23 cellular contexts compared by ENCODE assay signal in genomic region chr12:76462668-76463224, GRCh38.
DNase-seq lines count a peak whose midpoint lies in the region; ATAC-seq lines count a peak whose summit lies in the region.
"Had no signal": no experiment of that assay in that cellular context is flagged by ENCODE, and none has a peak within 500 bp of the region (broad histone marks: within the 10 kb centered on the region; RNA-seq: fewer than 3 reads in every experiment).

No MANE protein-coding gene starts in this region.

- peak overlapping the region in 7 of 8 donors; percentile 7 to 76 (median 31) for H3K27ac Mint-ChIP-seq in CD8-positive, alpha-beta memory T cell
- H3K27ac Mint-ChIP-seq: activated CD8-positive, alpha-beta T cell treated with anti-CD3 and anti-CD28 coated beads for 36 hours; GM23338; neural progenitor cell; WTC11 had no signal

- no peaks in the 10 kb centered on the region for H3K36me3 ChIP-seq in CD8-positive, alpha-beta memory T cell (ENCODE audit: insufficient read depth, low read length)
- H3K36me3 ChIP-seq: neural progenitor cell, prostate gland had no signal

- ATAC-seq in GM18870 (IDR thresholded peaks at IDR 0.05; ENCODE audit: unreplicated experiment) (peak; percentile 42), HG03039 (IDR thresholded peaks at IDR 0.05; ENCODE audit: unreplicated experiment) (peak; percentile 71), GM19397 (IDR thresholded peaks at IDR 0.05; ENCODE audit: unreplicated experiment) (no peak)
- ATAC-seq: activated CD8-positive, alpha-beta T cell treated with anti-CD3 and anti-CD28 coated beads for 36 hours; GM23338; WTC11 had no signal

- CTCF ChIA-PET in CD8-positive, alpha-beta memory T cell (lab: Charles Lee) = no interaction called here

- no peak overlapping the region for H3K4me3 ChIP-seq in CD8-positive, alpha-beta memory T cell (ENCODE audit: low read length)
- H3K4me3 ChIP-seq: GM23338, neural progenitor cell, prostate gland had no signal

- POLR2A ChIA-PET in CD8-positive, alpha-beta memory T cell (lab: Charles Lee) = no interaction called here

- H3K27me3 ChIP-seq in CD8-positive, alpha-beta memory T cell (ENCODE audit: insufficient read depth, low read length, poor library complexity, severe bottlenecking) = no peaks in the 10 kb centered on the region
- H3K27me3 ChIP-seq: neural progenitor cell had no signal

- H3K9me3 ChIP-seq in CD8-positive, alpha-beta memory T cell (ENCODE audit: low read length) = no peaks in the 10 kb centered on the region
- H3K9me3 ChIP-seq: prostate gland had no signal

- no peaks in the 10 kb centered on the region for H3K9me3 Mint-ChIP-seq in CD8-positive, alpha-beta memory T cell
- H3K9me3 Mint-ChIP-seq: activated CD8-positive, alpha-beta T cell treated with anti-CD3 and anti-CD28 coated beads for 36 hours; GM23338; neural progenitor cell; WTC11 had no signal

- H3K36me3 Mint-ChIP-seq in CD8-positive, alpha-beta memory T cell = peaks cover 0 to 9% (median 4%) of the 10 kb centered on the region in 3 donors
- H3K36me3 Mint-ChIP-seq: neural progenitor cell, WTC11 had no signal

- no peak for DNase-seq in CD8-positive, alpha-beta memory T cell
- DNase-seq in fibroblast of peridontal ligament (ENCODE audit: extremely low read depth) (peak; percentile 49), iPS-NIHi11 (ENCODE audit: low spot score) (no peak)
- no peak for DNase-seq in stimulated activated CD4-positive, alpha-beta T cell treated with anti-CD3 and anti-CD28 coated beads, Interleukin-4, amount 100 ng/mL, for 24 hours
- DNase-seq: activated CD8-positive, alpha-beta T cell treated with anti-CD3 and anti-CD28 coated beads for 36 hours; amygdala; effector CD8-positive, alpha-beta T cell; GDM1; kidney; NCI-H1048; NCI-H2029 treated with DMSO at 0.1 percent for 48 hours; NCI-H524 treated with DMSO at 0.1 percent for 48 hours; OCI-M1; SIG-M5; stimulated activated CD8-positive, alpha-beta memory T cell treated with anti-CD3 and anti-CD28 coated beads, Interleukin-4, amount 100 ng/mL, for 48 hours had no signal

- no peaks in the 10 kb centered on the region for H3K27me3 Mint-ChIP-seq in CD8-positive, alpha-beta memory T cell
- H3K27me3 Mint-ChIP-seq: activated CD8-positive, alpha-beta T cell treated with anti-CD3 and anti-CD28 coated beads for 36 hours had no signal

- peaks cover 3% of the 10 kb centered on the region for H3K4me1 ChIP-seq in CD8-positive, alpha-beta memory T cell (ENCODE audit: insufficient read depth, low read length)
- H3K4me1 ChIP-seq: prostate gland had no signal

- no peak overlapping the region for H3K4me3 Mint-ChIP-seq in CD8-positive, alpha-beta memory T cell
- H3K4me3 Mint-ChIP-seq: activated CD8-positive, alpha-beta T cell treated with anti-CD3 and anti-CD28 coated beads for 36 hours; GM23338; neural progenitor cell; WTC11 had no signal

- H3K4me1 Mint-ChIP-seq in CD8-positive, alpha-beta memory T cell = peaks cover 37 to 64% (median 53%) of the 10 kb centered on the region in 3 donors

- H3K27ac ChIP-seq in CD8-positive, alpha-beta memory T cell (ENCODE audit: low read depth, low read length) = no peak overlapping the region
- H3K27ac ChIP-seq: KMS-11, neural progenitor cell, prostate gland had no signal
